ENCODE assay signal across 1 cellular context in the genomic region with DNA sequence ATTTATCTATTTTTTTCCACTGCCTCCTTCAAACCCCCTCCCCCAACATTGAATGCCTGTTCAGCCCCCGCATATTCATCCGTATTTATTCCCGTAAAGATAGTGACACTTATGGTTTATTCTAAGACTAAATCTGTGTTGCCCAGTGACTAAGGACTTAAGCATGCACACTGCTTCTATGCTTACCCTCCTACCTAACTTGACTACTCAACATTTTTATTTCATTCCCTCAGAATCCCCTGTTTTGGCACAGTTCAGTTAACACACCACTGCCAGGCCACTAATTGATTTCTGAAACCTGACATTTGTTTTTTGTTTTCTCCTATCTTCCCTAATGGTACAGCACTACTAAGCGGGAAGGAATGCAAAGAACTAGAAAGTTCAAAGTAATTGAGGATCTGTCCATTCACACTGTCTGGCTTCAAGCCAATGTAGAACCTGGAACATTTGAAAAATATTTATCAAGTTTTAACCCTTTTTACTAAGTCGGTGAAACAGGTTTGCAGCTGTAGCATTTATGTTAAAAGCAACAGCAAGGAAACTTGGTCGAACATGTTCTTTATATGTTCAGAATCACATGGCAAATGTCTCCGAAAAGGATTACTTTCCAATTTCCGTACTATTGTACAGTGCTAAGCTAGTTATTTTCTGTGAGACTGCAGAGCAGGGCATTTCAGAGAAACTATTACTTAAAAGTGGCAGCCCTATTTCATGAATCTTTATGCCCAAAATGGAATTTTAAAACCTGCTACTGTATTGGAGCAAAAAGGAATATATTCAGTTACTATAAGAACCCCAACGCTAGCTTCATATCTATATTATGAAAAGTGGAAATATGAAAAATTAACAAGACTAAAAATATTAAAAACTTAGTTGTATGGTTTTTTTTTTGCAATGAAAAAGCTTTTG.
TF ChIP-seq lines count a peak whose summit lies in the region.

No MANE protein-coding gene starts in this region.

TF ChIP-seq in K562, 482 proteins besides CTCF, POLR2A, EP300 and RAD21 (continued from another document):
- TF ChIP-seq CBX8 (IDR thresholded peaks at IDR 0.05; ENCODE audit: borderline replicate concordance, extremely low read depth, low read depth, low read length, poor library complexity, severe bottlenecking) (peak; percentile 94), CBX2 (IDR thresholded peaks at IDR 0.05; ENCODE audit: insufficient read depth, low read length, poor library complexity, severe bottlenecking) (peak; percentile 71), NFIC (IDR thresholded peaks at IDR 0.05) (peak; percentile 69; the same call in 1 of the 2 replicates), KDM1A (IDR thresholded peaks at IDR 0.05) (0 out of 4 replicates have a peak, but pooled peaks of 1 of the 2 experiments have one; percentile 47)
